In the genomic region with DNA sequence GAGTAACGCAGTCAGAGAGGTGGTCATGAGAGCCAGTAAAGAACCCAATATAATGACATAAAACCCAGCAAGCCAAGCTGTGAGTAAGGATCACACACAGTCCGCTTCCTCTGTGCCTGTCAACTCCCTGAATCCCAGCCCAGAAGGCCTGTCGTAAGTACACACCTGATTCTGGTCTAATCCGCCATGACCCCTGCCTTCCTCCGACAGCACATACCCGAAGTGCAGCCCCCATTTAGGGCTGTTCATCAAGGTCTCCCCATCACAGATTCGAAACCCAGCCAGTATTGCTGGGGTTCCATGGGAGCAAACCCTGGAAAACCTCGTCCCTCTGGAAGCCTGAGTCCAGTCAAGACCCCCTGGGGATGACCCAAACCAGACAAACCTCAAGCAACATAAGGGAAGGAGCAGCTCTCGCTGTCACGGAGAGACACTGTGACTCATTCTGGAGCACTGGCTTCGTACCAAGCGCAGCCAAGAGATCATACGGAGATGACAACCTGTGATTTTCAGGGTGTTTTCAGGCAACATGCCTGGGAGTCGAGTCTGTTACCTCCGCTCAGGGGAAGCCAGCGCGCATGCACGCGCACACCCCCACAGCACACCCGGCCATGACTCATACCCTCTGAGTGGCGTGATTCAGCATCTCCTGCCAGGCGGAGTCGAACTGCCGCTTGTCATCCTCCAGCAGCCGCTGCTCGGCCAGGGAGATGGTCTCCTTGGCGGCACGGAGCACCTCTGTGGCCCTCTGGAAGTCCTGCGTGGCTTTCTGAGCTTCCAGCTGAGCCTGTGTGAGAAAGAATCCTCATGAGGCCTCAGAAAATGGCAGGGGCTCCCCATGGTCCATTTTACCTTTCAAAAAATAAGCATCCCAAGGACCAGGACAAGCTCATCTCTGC, we compare ENCODE assay signal across 1 cellular context.
A peak's percentile ranks its signal among the peaks of the same experiment; 100 is the strongest.
TF ChIP-seq lines count a peak whose summit lies in the region.

No MANE protein-coding gene starts in this region.

TF ChIP-seq in HEK293, 187 proteins besides CTCF, POLR2A, EP300 and RAD21 (continued from another document and continues in another):
- TF ChIP-seq, protein P1, sequence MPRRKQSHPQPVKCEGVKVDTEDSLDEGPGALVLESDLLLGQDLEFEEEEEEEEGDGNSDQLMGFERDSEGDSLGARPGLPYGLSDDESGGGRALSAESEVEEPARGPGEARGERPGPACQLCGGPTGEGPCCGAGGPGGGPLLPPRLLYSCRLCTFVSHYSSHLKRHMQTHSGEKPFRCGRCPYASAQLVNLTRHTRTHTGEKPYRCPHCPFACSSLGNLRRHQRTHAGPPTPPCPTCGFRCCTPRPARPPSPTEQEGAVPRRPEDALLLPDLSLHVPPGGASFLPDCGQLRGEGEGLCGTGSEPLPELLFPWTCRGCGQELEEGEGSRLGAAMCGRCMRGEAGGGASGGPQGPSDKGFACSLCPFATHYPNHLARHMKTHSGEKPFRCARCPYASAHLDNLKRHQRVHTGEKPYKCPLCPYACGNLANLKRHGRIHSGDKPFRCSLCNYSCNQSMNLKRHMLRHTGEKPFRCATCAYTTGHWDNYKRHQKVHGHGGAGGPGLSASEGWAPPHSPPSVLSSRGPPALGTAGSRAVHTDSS (tag by site-specific recombination; IDR thresholded peaks at IDR 0.05) = no peak; the same call in 1 of the 2 replicates
- TF ChIP-seq, protein P2, sequence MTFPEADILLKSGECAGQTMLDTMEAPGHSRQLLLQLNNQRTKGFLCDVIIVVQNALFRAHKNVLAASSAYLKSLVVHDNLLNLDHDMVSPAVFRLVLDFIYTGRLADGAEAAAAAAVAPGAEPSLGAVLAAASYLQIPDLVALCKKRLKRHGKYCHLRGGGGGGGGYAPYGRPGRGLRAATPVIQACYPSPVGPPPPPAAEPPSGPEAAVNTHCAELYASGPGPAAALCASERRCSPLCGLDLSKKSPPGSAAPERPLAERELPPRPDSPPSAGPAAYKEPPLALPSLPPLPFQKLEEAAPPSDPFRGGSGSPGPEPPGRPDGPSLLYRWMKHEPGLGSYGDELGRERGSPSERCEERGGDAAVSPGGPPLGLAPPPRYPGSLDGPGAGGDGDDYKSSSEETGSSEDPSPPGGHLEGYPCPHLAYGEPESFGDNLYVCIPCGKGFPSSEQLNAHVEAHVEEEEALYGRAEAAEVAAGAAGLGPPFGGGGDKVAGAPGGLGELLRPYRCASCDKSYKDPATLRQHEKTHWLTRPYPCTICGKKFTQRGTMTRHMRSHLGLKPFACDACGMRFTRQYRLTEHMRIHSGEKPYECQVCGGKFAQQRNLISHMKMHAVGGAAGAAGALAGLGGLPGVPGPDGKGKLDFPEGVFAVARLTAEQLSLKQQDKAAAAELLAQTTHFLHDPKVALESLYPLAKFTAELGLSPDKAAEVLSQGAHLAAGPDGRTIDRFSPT (tag by site-specific recombination; IDR thresholded peaks at IDR 0.05) = peak; percentile 77
- peak; percentile 38; the same call in 1 of the 2 replicates for TF ChIP-seq ZNF366 (tag by site-specific recombination; conservative IDR thresholded peaks at IDR 0.05)
- TF ChIP-seq ZSCAN23 (tag by site-specific recombination; IDR thresholded peaks at IDR 0.05) = no peak
- peak; percentile 76 for TF ChIP-seq ZIC2 (tag by site-specific recombination; IDR thresholded peaks at IDR 0.05)
- TF ChIP-seq, protein P3, sequence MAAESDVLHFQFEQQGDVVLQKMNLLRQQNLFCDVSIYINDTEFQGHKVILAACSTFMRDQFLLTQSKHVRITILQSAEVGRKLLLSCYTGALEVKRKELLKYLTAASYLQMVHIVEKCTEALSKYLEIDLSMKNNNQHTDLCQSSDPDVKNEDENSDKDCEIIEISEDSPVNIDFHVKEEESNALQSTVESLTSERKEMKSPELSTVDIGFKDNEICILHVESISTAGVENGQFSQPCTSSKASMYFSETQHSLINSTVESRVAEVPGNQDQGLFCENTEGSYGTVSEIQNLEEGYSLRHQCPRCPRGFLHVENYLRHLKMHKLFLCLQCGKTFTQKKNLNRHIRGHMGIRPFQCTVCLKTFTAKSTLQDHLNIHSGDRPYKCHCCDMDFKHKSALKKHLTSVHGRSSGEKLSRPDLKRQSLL (tag by site-specific recombination; IDR thresholded peaks at IDR 0.05) = no peak
- TF ChIP-seq ZNF202 (tag by site-specific recombination; IDR thresholded peaks at IDR 0.05; ENCODE audit: borderline replicate concordance) = no peak
- TF ChIP-seq, protein P4, sequence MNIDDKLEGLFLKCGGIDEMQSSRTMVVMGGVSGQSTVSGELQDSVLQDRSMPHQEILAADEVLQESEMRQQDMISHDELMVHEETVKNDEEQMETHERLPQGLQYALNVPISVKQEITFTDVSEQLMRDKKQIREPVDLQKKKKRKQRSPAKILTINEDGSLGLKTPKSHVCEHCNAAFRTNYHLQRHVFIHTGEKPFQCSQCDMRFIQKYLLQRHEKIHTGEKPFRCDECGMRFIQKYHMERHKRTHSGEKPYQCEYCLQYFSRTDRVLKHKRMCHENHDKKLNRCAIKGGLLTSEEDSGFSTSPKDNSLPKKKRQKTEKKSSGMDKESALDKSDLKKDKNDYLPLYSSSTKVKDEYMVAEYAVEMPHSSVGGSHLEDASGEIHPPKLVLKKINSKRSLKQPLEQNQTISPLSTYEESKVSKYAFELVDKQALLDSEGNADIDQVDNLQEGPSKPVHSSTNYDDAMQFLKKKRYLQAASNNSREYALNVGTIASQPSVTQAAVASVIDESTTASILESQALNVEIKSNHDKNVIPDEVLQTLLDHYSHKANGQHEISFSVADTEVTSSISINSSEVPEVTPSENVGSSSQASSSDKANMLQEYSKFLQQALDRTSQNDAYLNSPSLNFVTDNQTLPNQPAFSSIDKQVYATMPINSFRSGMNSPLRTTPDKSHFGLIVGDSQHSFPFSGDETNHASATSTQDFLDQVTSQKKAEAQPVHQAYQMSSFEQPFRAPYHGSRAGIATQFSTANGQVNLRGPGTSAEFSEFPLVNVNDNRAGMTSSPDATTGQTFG (tag by site-specific recombination; IDR thresholded peaks at IDR 0.05; ENCODE audit: borderline replicate concordance) = no peak
- TF ChIP-seq ZNF426 (tag by site-specific recombination; IDR thresholded peaks at IDR 0.05) = no peak
- TF ChIP-seq ZNF169 (tag by site-specific recombination; IDR thresholded peaks at IDR 0.05) = no peak
- TF ChIP-seq, protein P5, sequence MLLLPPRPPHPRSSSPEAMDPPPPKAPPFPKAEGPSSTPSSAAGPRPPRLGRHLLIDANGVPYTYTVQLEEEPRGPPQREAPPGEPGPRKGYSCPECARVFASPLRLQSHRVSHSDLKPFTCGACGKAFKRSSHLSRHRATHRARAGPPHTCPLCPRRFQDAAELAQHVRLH (tag by site-specific recombination; IDR thresholded peaks at IDR 0.05) = no peak
- no peak for TF ChIP-seq ZNF19 (tag by site-specific recombination; IDR thresholded peaks at IDR 0.05; ENCODE audit: low read depth)
- TF ChIP-seq, protein P6, sequence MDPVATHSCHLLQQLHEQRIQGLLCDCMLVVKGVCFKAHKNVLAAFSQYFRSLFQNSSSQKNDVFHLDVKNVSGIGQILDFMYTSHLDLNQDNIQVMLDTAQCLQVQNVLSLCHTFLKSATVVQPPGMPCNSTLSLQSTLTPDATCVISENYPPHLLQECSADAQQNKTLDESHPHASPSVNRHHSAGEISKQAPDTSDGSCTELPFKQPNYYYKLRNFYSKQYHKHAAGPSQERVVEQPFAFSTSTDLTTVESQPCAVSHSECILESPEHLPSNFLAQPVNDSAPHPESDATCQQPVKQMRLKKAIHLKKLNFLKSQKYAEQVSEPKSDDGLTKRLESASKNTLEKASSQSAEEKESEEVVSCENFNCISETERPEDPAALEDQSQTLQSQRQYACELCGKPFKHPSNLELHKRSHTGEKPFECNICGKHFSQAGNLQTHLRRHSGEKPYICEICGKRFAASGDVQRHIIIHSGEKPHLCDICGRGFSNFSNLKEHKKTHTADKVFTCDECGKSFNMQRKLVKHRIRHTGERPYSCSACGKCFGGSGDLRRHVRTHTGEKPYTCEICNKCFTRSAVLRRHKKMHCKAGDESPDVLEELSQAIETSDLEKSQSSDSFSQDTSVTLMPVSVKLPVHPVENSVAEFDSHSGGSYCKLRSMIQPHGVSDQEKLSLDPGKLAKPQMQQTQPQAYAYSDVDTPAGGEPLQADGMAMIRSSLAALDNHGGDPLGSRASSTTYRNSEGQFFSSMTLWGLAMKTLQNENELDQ (tag by site-specific recombination; IDR thresholded peaks at IDR 0.05; ENCODE audit: low read depth) = no peak
- peak; percentile 98 for TF ChIP-seq KLF10 (tag by site-specific recombination; IDR thresholded peaks at IDR 0.05)
- TF ChIP-seq, protein P7, sequence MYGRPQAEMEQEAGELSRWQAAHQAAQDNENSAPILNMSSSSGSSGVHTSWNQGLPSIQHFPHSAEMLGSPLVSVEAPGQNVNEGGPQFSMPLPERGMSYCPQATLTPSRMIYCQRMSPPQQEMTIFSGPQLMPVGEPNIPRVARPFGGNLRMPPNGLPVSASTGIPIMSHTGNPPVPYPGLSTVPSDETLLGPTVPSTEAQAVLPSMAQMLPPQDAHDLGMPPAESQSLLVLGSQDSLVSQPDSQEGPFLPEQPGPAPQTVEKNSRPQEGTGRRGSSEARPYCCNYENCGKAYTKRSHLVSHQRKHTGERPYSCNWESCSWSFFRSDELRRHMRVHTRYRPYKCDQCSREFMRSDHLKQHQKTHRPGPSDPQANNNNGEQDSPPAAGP (tag by site-specific recombination; IDR thresholded peaks at IDR 0.05) = peak; percentile 28; the same call in 1 of the 2 replicates
- TF ChIP-seq, protein P8, sequence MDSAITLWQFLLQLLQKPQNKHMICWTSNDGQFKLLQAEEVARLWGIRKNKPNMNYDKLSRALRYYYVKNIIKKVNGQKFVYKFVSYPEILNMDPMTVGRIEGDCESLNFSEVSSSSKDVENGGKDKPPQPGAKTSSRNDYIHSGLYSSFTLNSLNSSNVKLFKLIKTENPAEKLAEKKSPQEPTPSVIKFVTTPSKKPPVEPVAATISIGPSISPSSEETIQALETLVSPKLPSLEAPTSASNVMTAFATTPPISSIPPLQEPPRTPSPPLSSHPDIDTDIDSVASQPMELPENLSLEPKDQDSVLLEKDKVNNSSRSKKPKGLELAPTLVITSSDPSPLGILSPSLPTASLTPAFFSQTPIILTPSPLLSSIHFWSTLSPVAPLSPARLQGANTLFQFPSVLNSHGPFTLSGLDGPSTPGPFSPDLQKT (IDR thresholded peaks at IDR 0.05; ENCODE audit: borderline replicate concordance, low read depth, low read length) = no peak
- TF ChIP-seq ZNF132 (tag by site-specific recombination; IDR thresholded peaks at IDR 0.05; ENCODE audit: borderline replicate concordance) = no peak
- TF ChIP-seq ZNF830 (tag by site-specific recombination; IDR thresholded peaks at IDR 0.05; ENCODE audit: low read depth) = no peak
- TF ChIP-seq, protein P9, sequence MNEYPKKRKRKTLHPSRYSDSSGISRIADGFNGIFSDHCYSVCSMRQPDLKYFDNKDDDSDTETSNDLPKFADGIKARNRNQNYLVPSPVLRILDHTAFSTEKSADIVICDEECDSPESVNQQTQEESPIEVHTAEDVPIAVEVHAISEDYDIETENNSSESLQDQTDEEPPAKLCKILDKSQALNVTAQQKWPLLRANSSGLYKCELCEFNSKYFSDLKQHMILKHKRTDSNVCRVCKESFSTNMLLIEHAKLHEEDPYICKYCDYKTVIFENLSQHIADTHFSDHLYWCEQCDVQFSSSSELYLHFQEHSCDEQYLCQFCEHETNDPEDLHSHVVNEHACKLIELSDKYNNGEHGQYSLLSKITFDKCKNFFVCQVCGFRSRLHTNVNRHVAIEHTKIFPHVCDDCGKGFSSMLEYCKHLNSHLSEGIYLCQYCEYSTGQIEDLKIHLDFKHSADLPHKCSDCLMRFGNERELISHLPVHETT (tag by site-specific recombination; IDR thresholded peaks at IDR 0.05) = peak; percentile 64; the same call in 1 of the 2 replicates
- no peak for TF ChIP-seq ZNF571 (tag by site-specific recombination; IDR thresholded peaks at IDR 0.05)
- TF ChIP-seq ZNF157 (tag by site-specific recombination; IDR thresholded peaks at IDR 0.05) = no peak
- no peak for TF ChIP-seq ZNF707 (tag by site-specific recombination; IDR thresholded peaks at IDR 0.05)
- TF ChIP-seq ZNF146 (tag by site-specific recombination; IDR thresholded peaks at IDR 0.05) = no peak
- peak; percentile 37 for TF ChIP-seq ZBTB8A (tag by site-specific recombination; IDR thresholded peaks at IDR 0.05)
- TF ChIP-seq ZNF529 (tag by site-specific recombination; IDR thresholded peaks at IDR 0.05; ENCODE audit: insufficient replicate concordance) = no peak
- TF ChIP-seq, protein P10, sequence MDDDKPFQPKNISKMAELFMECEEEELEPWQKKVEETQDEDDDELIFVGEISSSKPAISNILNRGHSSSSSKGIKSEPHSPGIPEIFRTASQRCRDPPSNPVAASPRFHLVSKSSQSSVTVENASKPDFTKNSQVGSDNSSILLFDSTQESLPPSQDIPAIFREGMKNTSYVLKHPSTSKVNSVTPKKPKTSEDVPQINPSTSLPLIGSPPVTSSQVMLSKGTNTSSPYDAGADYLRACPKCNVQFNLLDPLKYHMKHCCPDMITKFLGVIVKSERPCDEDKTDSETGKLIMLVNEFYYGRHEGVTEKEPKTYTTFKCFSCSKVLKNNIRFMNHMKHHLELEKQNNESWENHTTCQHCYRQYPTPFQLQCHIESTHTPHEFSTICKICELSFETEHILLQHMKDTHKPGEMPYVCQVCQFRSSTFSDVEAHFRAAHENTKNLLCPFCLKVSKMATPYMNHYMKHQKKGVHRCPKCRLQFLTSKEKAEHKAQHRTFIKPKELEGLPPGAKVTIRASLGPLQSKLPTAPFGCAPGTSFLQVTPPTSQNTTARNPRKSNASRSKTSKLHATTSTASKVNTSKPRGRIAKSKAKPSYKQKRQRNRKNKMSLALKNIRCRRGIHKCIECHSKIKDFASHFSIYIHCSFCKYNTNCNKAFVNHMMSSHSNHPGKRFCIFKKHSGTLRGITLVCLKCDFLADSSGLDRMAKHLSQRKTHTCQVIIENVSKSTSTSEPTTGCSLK (tag by site-specific recombination; IDR thresholded peaks at IDR 0.05) = no peak
- TF ChIP-seq, protein P11, sequence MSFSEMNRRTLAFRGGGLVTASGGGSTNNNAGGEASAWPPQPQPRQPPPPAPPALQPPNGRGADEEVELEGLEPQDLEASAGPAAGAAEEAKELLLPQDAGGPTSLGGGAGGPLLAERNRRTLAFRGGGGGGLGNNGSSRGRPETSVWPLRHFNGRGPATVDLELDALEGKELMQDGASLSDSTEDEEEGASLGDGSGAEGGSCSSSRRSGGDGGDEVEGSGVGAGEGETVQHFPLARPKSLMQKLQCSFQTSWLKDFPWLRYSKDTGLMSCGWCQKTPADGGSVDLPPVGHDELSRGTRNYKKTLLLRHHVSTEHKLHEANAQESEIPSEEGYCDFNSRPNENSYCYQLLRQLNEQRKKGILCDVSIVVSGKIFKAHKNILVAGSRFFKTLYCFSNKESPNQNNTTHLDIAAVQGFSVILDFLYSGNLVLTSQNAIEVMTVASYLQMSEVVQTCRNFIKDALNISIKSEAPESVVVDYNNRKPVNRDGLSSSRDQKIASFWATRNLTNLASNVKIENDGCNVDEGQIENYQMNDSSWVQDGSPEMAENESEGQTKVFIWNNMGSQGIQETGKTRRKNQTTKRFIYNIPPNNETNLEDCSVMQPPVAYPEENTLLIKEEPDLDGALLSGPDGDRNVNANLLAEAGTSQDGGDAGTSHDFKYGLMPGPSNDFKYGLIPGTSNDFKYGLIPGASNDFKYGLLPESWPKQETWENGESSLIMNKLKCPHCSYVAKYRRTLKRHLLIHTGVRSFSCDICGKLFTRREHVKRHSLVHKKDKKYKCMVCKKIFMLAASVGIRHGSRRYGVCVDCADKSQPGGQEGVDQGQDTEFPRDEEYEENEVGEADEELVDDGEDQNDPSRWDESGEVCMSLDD (tag by site-specific recombination; IDR thresholded peaks at IDR 0.05) = peak; percentile 22; the same call in 1 of the 2 replicates
- no peak for TF ChIP-seq SETDB1 (IDR thresholded peaks at IDR 0.05; ENCODE audit: insufficient read length, low read length)
- TF ChIP-seq ZNF341 (tag by site-specific recombination; IDR thresholded peaks at IDR 0.05; ENCODE audit: low read depth) = no peak
- 0 out of 2 replicates have a peak, but pooled peaks have one; percentile 34 for TF ChIP-seq KLF8 (tag by site-specific recombination; IDR thresholded peaks at IDR 0.05)
- no peak for TF ChIP-seq ZNF239 (tag by site-specific recombination; IDR thresholded peaks at IDR 0.05)
- TF ChIP-seq ZNF785 (tag by site-specific recombination; IDR thresholded peaks at IDR 0.05) = no peak
- TF ChIP-seq BCL11A (tag by site-specific recombination; IDR thresholded peaks at IDR 0.05; ENCODE audit: low read depth) = no peak
- no peak for TF ChIP-seq KLF7 (tag by site-specific recombination; IDR thresholded peaks at IDR 0.05; ENCODE audit: borderline replicate concordance)
